Comparison of ENCODE assay signal across 1 cellular context in the genomic region with DNA sequence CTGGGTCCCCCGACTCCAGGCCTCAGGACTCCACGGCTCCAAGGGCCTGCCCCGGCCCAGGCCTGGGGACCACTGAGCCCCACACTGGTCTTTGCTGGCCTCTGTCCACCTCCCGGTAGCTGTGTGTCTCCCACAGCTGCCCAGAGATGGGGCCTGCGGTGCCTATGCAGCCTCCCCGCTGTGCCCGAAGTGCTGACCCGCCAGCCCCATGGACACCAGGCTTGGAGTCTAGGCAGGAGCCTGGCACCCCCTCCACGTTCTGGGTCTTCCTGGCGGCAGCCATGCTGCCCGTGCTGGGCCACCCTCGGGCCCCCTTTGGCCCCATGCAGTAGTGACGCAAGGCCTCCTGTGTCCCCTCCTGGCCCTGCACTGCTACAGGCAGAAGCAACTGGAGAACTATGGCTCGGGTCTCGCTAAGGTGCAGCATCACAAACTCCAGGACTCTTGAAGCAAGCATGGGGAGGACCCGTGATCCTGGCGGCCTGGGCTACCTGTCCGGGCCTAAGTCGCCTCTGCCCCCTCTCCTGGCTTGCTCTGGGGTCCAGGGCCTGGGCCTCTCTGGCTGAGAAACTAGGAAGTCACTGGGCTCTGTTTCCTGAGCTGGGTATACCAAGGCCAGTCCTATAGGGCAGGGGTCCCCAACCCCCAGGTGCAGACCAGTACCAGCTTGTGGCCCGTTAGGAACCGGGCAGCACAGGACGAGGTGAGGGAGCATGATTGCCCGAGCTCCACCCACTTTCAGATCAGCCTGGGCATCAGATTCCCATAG.
TF ChIP-seq lines count a peak whose summit lies in the region.

No MANE protein-coding gene starts in this region.

TF ChIP-seq in H1, 55 proteins besides CTCF, POLR2A, EP300 and RAD21:
- TF ChIP-seq GTF2F1 (IDR thresholded peaks at IDR 0.05; ENCODE audit: borderline replicate concordance, low read depth, low read length), result no peak
- TF ChIP-seq BCL11A (IDR thresholded peaks at IDR 0.05; ENCODE audit: low read depth in 2 of 2, low read length in 2 of 2), result no peak
- TF ChIP-seq SIN3A (conservative IDR thresholded peaks at IDR 0.05 in 1 of 2, IDR thresholded peaks at IDR 0.05 in 1 of 2; ENCODE audit: low read depth in 1 of 2, low read length in 2 of 2), result no peak
- no peak for TF ChIP-seq RXRA (IDR thresholded peaks at IDR 0.05; ENCODE audit: insufficient read depth, low read depth, low read length)
- no peak for TF ChIP-seq RBBP5 (IDR thresholded peaks at IDR 0.05; ENCODE audit: borderline replicate concordance, low read depth, low read length)
- TF ChIP-seq RNF2 (IDR thresholded peaks at IDR 0.05; ENCODE audit: borderline replicate concordance, low read depth, low read length, missing control alignments, poor library complexity, severe bottlenecking), result no peak
- no peak for TF ChIP-seq KDM5A (IDR thresholded peaks at IDR 0.05; ENCODE audit: low read length)
- no peak for TF ChIP-seq RFX5 (IDR thresholded peaks at IDR 0.05; ENCODE audit: borderline replicate concordance, low read depth, low read length)
- no peak for TF ChIP-seq FOSL1 (IDR thresholded peaks at IDR 0.05; ENCODE audit: insufficient read depth, low read depth, low read length)
- no peak for TF ChIP-seq CBX8 (IDR thresholded peaks at IDR 0.05; ENCODE audit: borderline replicate concordance, low read depth, low read length)
- TF ChIP-seq NRF1 (IDR thresholded peaks at IDR 0.05; ENCODE audit: low read depth, low read length), result no peak
- TF ChIP-seq SP2 (IDR thresholded peaks at IDR 0.05; ENCODE audit: low read length), result no peak
- no peak for TF ChIP-seq CREB1 (IDR thresholded peaks at IDR 0.05)
- no peak for TF ChIP-seq JUN (IDR thresholded peaks at IDR 0.05; ENCODE audit: low read depth, low read length)
- TF ChIP-seq, protein P1, sequence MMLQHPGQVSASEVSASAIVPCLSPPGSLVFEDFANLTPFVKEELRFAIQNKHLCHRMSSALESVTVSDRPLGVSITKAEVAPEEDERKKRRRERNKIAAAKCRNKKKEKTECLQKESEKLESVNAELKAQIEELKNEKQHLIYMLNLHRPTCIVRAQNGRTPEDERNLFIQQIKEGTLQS (IDR thresholded peaks at IDR 0.05; ENCODE audit: insufficient read depth, low read depth, low read length), result no peak
